Comparison of ENCODE assay signal across 8 cellular contexts in the genomic region with DNA sequence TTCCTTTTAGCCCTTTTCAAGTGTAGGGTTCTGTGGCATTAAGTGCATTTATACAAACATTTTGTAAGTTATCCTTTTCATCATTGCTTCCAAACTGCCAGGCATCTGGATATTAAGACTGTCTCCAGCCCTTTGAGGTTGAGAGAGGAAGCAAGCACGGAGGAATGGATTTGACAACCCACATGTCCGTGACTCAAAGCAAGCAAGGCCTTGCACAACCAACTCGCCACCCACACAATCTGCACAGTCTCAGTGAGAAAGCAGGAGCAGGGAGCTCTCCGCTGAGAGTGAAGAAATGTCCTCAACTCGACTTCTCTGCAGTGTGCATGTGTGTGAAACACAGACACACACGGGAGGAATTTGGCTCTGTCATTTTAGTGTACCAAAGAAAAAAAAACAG.
A peak's percentile ranks its signal among the peaks of the same experiment; 100 is the strongest.
DNase-seq lines count a peak whose midpoint lies in the region; ATAC-seq and TF ChIP-seq lines count a peak whose summit lies in the region.

No MANE protein-coding gene starts in this region.

- no peak for TF ChIP-seq POLR2A in GM18505 (IDR thresholded peaks at IDR 0.05; ENCODE audit: borderline replicate concordance, extremely low read depth, insufficient read depth, insufficient read length)

- H3K4me3 Mint-ChIP-seq in activated CD8-positive, alpha-beta T cell treated with anti-CD3 and anti-CD28 coated beads for 36 hours = no peak overlapping the region

- H3K27ac Mint-ChIP-seq in activated CD8-positive, alpha-beta T cell treated with anti-CD3 and anti-CD28 coated beads for 36 hours = no peak overlapping the region

- H3K36me3 ChIP-seq in psoas muscle (ENCODE audit: insufficient read depth in 1 of 2, low read depth in 1 of 2) = no peaks in the 10 kb centered on the region

- H3K9me3 Mint-ChIP-seq in activated CD8-positive, alpha-beta T cell treated with anti-CD3 and anti-CD28 coated beads for 36 hours = peaks cover 16% of the 10 kb centered on the region

- peak; percentile 89 for DNase-seq in ELR (ENCODE audit: low read depth)
- DNase-seq in SKM-1 (lab: John Stamatoyannopoulos, UW; ENCODE audit: unreplicated experiment) = peak; percentile 88
- DNase-seq in foreskin melanocyte = peak; percentile 53
- peak; percentile 75 to 78 for DNase-seq in psoas muscle
- DNase-seq in stimulated activated CD4-positive, alpha-beta T cell treated with anti-CD3 and anti-CD28 coated beads, Interleukin-12 subunit alpha, Interleukin-12 subunit beta, amount 100 ng/mL, for 4 hours = no peak
- no peak for DNase-seq in activated CD8-positive, alpha-beta T cell treated with anti-CD3 and anti-CD28 coated beads for 36 hours

- H3K27ac ChIP-seq in psoas muscle = no peak overlapping the region

- peak; percentile 56 to 89 (median 74) for ATAC-seq in psoas muscle
- no peak for ATAC-seq in GM18870 (IDR thresholded peaks at IDR 0.05; ENCODE audit: unreplicated experiment)
- no peak for ATAC-seq in GM18505 (IDR thresholded peaks at IDR 0.05; ENCODE audit: unreplicated experiment)
- ATAC-seq in activated CD8-positive, alpha-beta T cell treated with anti-CD3 and anti-CD28 coated beads for 36 hours = no peak

- TF ChIP-seq CTCF in psoas muscle (IDR thresholded peaks at IDR 0.05) = no peak
- no peak for TF ChIP-seq CTCF in activated CD8-positive, alpha-beta T cell treated with anti-CD3 and anti-CD28 coated beads for 36 hours (IDR thresholded peaks at IDR 0.05)

- H3K36me3 Mint-ChIP-seq in activated CD8-positive, alpha-beta T cell treated with anti-CD3 and anti-CD28 coated beads for 36 hours (ENCODE audit: low read depth) = peaks cover 21% of the 10 kb centered on the region

- intact Hi-C loops in psoas muscle (cut with DNase I) = no loop called here
- intact Hi-C loops in activated CD8-positive, alpha-beta T cell treated with anti-CD3 and anti-CD28 coated beads for 36 hours (cut with micrococcal nuclease) = no loop called here

- no peaks in the 10 kb centered on the region for H3K27me3 Mint-ChIP-seq in activated CD8-positive, alpha-beta T cell treated with anti-CD3 and anti-CD28 coated beads for 36 hours

- no peaks in the 10 kb centered on the region for H3K4me1 ChIP-seq in psoas muscle

- CTCF ChIA-PET in activated CD8-positive, alpha-beta T cell treated with anti-CD3 and anti-CD28 coated beads for 36 hours (lab: Charles Lee) = no interaction called here

- no peaks in the 10 kb centered on the region for H3K27me3 ChIP-seq in psoas muscle (ENCODE audit: insufficient read depth in 3 of 3, low read length in 2 of 3)

- POLR2A ChIA-PET in activated CD8-positive, alpha-beta T cell treated with anti-CD3 and anti-CD28 coated beads for 36 hours (lab: Charles Lee) = no interaction called here

- H3K9me3 ChIP-seq in psoas muscle = peaks cover 7% of the 10 kb centered on the region

- H3K4me1 Mint-ChIP-seq in activated CD8-positive, alpha-beta T cell treated with anti-CD3 and anti-CD28 coated beads for 36 hours (ENCODE audit: low read depth) = no peaks in the 10 kb centered on the region

- 52 to 62% (median 55%) methylated on average over 6 of the region's 6 CpGs for WGBS in psoas muscle, 3 donors

- H3K4me3 ChIP-seq in psoas muscle = no peak overlapping the region

Comparison
In these comparisons a context has a peak if more than half of its experiments do, and no peak if none do; other contexts are left out.
1. DNase-seq: peak in ELR (single experiment), SKM-1 (single experiment), foreskin melanocyte (single experiment) and psoas muscle (2 of 2); none in stimulated activated CD4-positive, alpha-beta T cell treated with anti-CD3 and anti-CD28 coated beads, Interleukin-12 subunit alpha, Interleukin-12 subunit beta, amount 100 ng/mL, for 4 hours (single experiment) and activated CD8-positive, alpha-beta T cell treated with anti-CD3 and anti-CD28 coated beads for 36 hours (single experiment).
2. ATAC-seq: peak in psoas muscle (4 of 4); none in GM18870 (single experiment), GM18505 (single experiment) and activated CD8-positive, alpha-beta T cell treated with anti-CD3 and anti-CD28 coated beads for 36 hours (single experiment).